Comparison of ENCODE assay signal across 10 cellular contexts in genomic region chr17:78774456-78774855, GRCh38. TPM values are rescaled to one million over a fixed set of nuclear protein-coding genes. Genes with fewer than 3 reads are reported as not detected.
DNase-seq lines count a peak whose midpoint lies in the region; ATAC-seq, FAIRE-seq and TF ChIP-seq lines count a peak whose summit lies in the region.
"Had no signal": no experiment of that assay in that cellular context is flagged by ENCODE, and none has a peak within 500 bp of the region (broad histone marks: within the 10 kb centered on the region; RNA-seq: fewer than 3 reads in every experiment).

No MANE protein-coding gene starts in this region.

- H3K27ac Mint-ChIP-seq in activated T-cell treated with anti-CD3 and anti-CD28 coated beads, Interleukin-2, amount 50 U/mL, for 24 hours: peak overlapping the region; percentile 94
- peak overlapping the region; percentile 99 for H3K27ac Mint-ChIP-seq in activated T-cell treated with anti-CD3 and anti-CD28 coated beads, Interleukin-2, amount 50 U/mL, for 72 hours

- H3K36me3 Mint-ChIP-seq in activated T-cell treated with anti-CD3 and anti-CD28 coated beads, Interleukin-2, amount 50 U/mL, for 24 hours (ENCODE audit: low read depth): peaks cover 42% of the 10 kb centered on the region
- peaks cover 2 to 10% of the 10 kb centered on the region in 2 donors for H3K36me3 Mint-ChIP-seq in activated T-cell treated with anti-CD3 and anti-CD28 coated beads, Interleukin-2, amount 50 U/mL, for 72 hours (ENCODE audit: insufficient read depth in 2 of 2)

- H3K4me1 Mint-ChIP-seq in activated T-cell treated with anti-CD3 and anti-CD28 coated beads, Interleukin-2, amount 50 U/mL, for 24 hours (ENCODE audit: low read depth): peaks cover 64% of the 10 kb centered on the region
- peaks cover 80% of the 10 kb centered on the region for H3K4me1 Mint-ChIP-seq in activated T-cell treated with anti-CD3 and anti-CD28 coated beads, Interleukin-2, amount 50 U/mL, for 72 hours (ENCODE audit: low read depth)

- ATAC-seq in activated T-cell treated with anti-CD3 and anti-CD28 coated beads, Interleukin-2, amount 50 U/mL, for 72 hours (replicated peaks in 1 of 2): peak; percentile 17 to 28
- ATAC-seq in left lobe of liver: peak; percentile 23

- H3K27ac ChIP-seq in thymus (ENCODE audit: low read depth): peak overlapping the region; percentile 95

- no peaks in the 10 kb centered on the region for H3K9me3 ChIP-seq in thymus (ENCODE audit: control insufficient read depth)

- no peak for TF ChIP-seq CTCF in lower leg skin (IDR thresholded peaks at IDR 0.05)

- peak overlapping the region; percentile 79 for H3K4me3 Mint-ChIP-seq in activated T-cell treated with anti-CD3 and anti-CD28 coated beads, Interleukin-2, amount 50 U/mL, for 24 hours
- peak overlapping the region; percentile 87 to 99 for H3K4me3 Mint-ChIP-seq in activated T-cell treated with anti-CD3 and anti-CD28 coated beads, Interleukin-2, amount 50 U/mL, for 72 hours

- H3K27me3 Mint-ChIP-seq in activated T-cell treated with anti-CD3 and anti-CD28 coated beads, Interleukin-2, amount 50 U/mL, for 24 hours: no peaks in the 10 kb centered on the region
- H3K27me3 Mint-ChIP-seq in activated T-cell treated with anti-CD3 and anti-CD28 coated beads, Interleukin-2, amount 50 U/mL, for 72 hours (ENCODE audit: low read depth): no peaks in the 10 kb centered on the region

- H3K36me3 ChIP-seq in thymus (ENCODE audit: control insufficient read depth, insufficient read depth): no peaks in the 10 kb centered on the region

- DNase-seq in activated T-cell treated with anti-CD3 and anti-CD28 coated beads, Interleukin-2, amount 50 U/mL, for 24 hours: peak; percentile 56
- no peak for DNase-seq in activated T-cell treated with anti-CD3 and anti-CD28 coated beads, Interleukin-2, amount 50 U/mL, for 1 hour
- DNase-seq in activated T-cell treated with anti-CD3 and anti-CD28 coated beads, Interleukin-2, amount 50 U/mL, for 72 hours: peak; percentile 46 to 51
- DNase-seq in left lobe of liver (ENCODE audit: low spot score): no peak
- no peak for DNase-seq in GOT3 (lab: John Stamatoyannopoulos, UW)
- no peak for DNase-seq in HTR-8/SVneo (ENCODE audit: insufficient read length, low spot score)
- no peak for DNase-seq in lower leg skin (ENCODE audit: low spot score in 2 of 2)
- DNase-seq: kidney glomerular epithelial cell, NCI-H1930 had no signal

- H3K9me3 Mint-ChIP-seq in activated T-cell treated with anti-CD3 and anti-CD28 coated beads, Interleukin-2, amount 50 U/mL, for 24 hours: no peaks in the 10 kb centered on the region
- no peaks in the 10 kb centered on the region for H3K9me3 Mint-ChIP-seq in activated T-cell treated with anti-CD3 and anti-CD28 coated beads, Interleukin-2, amount 50 U/mL, for 72 hours

- no peaks in the 10 kb centered on the region for H3K27me3 ChIP-seq in thymus (ENCODE audit: control insufficient read depth, insufficient read depth)

- peak overlapping the region; percentile 56 for H3K4me3 ChIP-seq in thymus (ENCODE audit: low read length)
- H3K4me3 ChIP-seq in lower leg skin (ENCODE audit: low read depth, poor library complexity, severe bottlenecking): no peak overlapping the region

- TF ChIP-seq POLR2A in lower leg skin (IDR thresholded peaks at IDR 0.05): no peak

- intact Hi-C loops in lower leg skin (cut with DNase I; ENCODE audit: low total_unique reads): no loop called here

- 13% methylated on average over 2 of the region's 2 CpGs for WGBS in thymus
- 39 to 48% methylated on average over 2 of the region's 2 CpGs for WGBS in lower leg skin, 2 donors

- peaks cover 10% of the 10 kb centered on the region for H3K4me1 ChIP-seq in thymus (ENCODE audit: control insufficient read depth, insufficient read depth, low read length)

- no peak for FAIRE-seq in HTR-8/SVneo (lab: Jason Lieb, UNC)

RNA-seq across cellular contexts. Expression of gene CYTH1, which starts 7.6 kb away (rescaled TPM):
- total RNA-seq in activated T-cell treated with anti-CD3 and anti-CD28 coated beads, Interleukin-2, amount 50 U/mL, for 72 hours: 100 to 1,000 TPM; 163 to 204 TPM
- total RNA-seq in left lobe of liver (32.1 TPM), lower leg skin (10 to 100 TPM; 53.7 to 79.4 (median 63.9) TPM)
- 91.7 TPM for polyA plus RNA-seq in thymus

Comparison
In these comparisons a context has a peak if more than half of its experiments do, and no peak if none do; other contexts are left out.
1. DNase-seq: peak in activated T-cell treated with anti-CD3 and anti-CD28 coated beads, Interleukin-2, amount 50 U/mL, for 24 hours (single experiment) and activated T-cell treated with anti-CD3 and anti-CD28 coated beads, Interleukin-2, amount 50 U/mL, for 72 hours (2 of 2); none in activated T-cell treated with anti-CD3 and anti-CD28 coated beads, Interleukin-2, amount 50 U/mL, for 1 hour (single experiment), left lobe of liver (single experiment), GOT3 (single experiment), HTR-8/SVneo (single experiment) and lower leg skin (0 of 2).